In the genomic region with DNA sequence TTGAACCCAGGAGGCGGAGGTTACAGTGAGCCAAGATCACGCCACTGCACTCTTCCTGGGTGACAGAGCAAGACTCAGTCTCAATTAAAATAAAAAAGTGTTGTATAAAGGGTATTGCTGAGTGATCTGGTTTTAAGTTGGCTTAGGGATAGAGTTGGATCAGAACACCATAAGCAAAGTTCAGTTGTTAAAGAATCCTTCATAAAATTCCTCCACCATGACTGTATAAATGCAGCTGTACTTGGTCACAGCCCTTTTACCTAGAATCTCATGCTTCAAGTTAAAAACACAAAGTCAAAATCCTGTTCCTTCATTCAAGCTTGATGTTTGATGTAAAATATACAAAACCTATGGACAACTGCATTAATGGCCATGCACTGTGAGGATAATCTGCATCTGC, we compare ENCODE assay signal across 1 cellular context.
TF ChIP-seq lines count a peak whose summit lies in the region.

No MANE protein-coding gene starts in this region.

TF ChIP-seq in IMR-90, 13 proteins besides CTCF, POLR2A, EP300 and RAD21 (continued from another document):
- TF ChIP-seq, protein P1, sequence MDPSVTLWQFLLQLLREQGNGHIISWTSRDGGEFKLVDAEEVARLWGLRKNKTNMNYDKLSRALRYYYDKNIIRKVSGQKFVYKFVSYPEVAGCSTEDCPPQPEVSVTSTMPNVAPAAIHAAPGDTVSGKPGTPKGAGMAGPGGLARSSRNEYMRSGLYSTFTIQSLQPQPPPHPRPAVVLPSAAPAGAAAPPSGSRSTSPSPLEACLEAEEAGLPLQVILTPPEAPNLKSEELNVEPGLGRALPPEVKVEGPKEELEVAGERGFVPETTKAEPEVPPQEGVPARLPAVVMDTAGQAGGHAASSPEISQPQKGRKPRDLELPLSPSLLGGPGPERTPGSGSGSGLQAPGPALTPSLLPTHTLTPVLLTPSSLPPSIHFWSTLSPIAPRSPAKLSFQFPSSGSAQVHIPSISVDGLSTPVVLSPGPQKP (IDR thresholded peaks at IDR 0.05; ENCODE audit: borderline replicate concordance, low read depth, low read length) = no peak
TF ChIP-seq in IMR-90: peak in this region for 0.
